Comparison of ENCODE assay signal across 10 cellular contexts in genomic region chr10:124619802-124620490, GRCh38.
DNase-seq lines count a peak whose midpoint lies in the region; ATAC-seq and TF ChIP-seq lines count a peak whose summit lies in the region.
"Had no signal": no experiment of that assay in that cellular context is flagged by ENCODE, and none has a peak within 500 bp of the region (broad histone marks: within the 10 kb centered on the region; RNA-seq: fewer than 3 reads in every experiment).

No MANE protein-coding gene starts in this region.

- H3K4me1 ChIP-seq in CD8-positive, alpha-beta memory T cell (ENCODE audit: insufficient read depth, low read length): peaks cover 19% of the 10 kb centered on the region
- peaks cover 31% of the 10 kb centered on the region for H3K4me1 ChIP-seq in lower lobe of right lung

- H3K9me3 Mint-ChIP-seq in CD8-positive, alpha-beta memory T cell: no peaks in the 10 kb centered on the region
- peaks cover 4% of the 10 kb centered on the region for H3K9me3 Mint-ChIP-seq in glutamatergic neuron (ENCODE audit: unreplicated experiment)

- intact Hi-C loops in lower lobe of right lung (cut with DNase I): no loop called here

- H3K9me3 ChIP-seq in CD8-positive, alpha-beta memory T cell (ENCODE audit: low read length): no peaks in the 10 kb centered on the region
- no peaks in the 10 kb centered on the region for H3K9me3 ChIP-seq in lower lobe of right lung
- H3K9me3 ChIP-seq: vagina had no signal

- no peak for ATAC-seq in lower lobe of right lung

- H3K27ac Mint-ChIP-seq in CD8-positive, alpha-beta memory T cell: peak overlapping the region in 7 of 8 donors; percentile 47 to 95 (median 84)
- no peak overlapping the region for H3K27ac Mint-ChIP-seq in glutamatergic neuron (ENCODE audit: unreplicated experiment)

- POLR2A ChIA-PET in CD8-positive, alpha-beta memory T cell (lab: Charles Lee): interaction anchor here (1.2 kb wide), 1 partner anchor 98 kb away, joined by 3 read pairs; no protein-coding TSS in a partner anchor

- peaks cover 0 to 60% (median 0%) of the 10 kb centered on the region in 3 donors for H3K36me3 Mint-ChIP-seq in CD8-positive, alpha-beta memory T cell
- H3K36me3 Mint-ChIP-seq in glutamatergic neuron (ENCODE audit: unreplicated experiment): no peaks in the 10 kb centered on the region

- H3K4me1 Mint-ChIP-seq in CD8-positive, alpha-beta memory T cell: peaks cover 38 to 81% (median 52%) of the 10 kb centered on the region in 3 donors
- peaks cover 25% of the 10 kb centered on the region for H3K4me1 Mint-ChIP-seq in glutamatergic neuron (ENCODE audit: low read depth, unreplicated experiment)

- TF ChIP-seq CTCF in GM20000 (IDR thresholded peaks at IDR 0.05; ENCODE audit: extremely low read depth, missing control alignments) (no peak), HL-60 (IDR thresholded peaks at IDR 0.05; ENCODE audit: insufficient read depth, low read length) (no peak), lower lobe of right lung (IDR thresholded peaks at IDR 0.05) (no peak), glutamatergic neuron (IDR thresholded peaks at IDR 0.05; ENCODE audit: partially characterized antibody, unreplicated experiment) (no peak)

- H3K27me3 Mint-ChIP-seq in CD8-positive, alpha-beta memory T cell: no peaks in the 10 kb centered on the region
- H3K27me3 Mint-ChIP-seq in glutamatergic neuron (ENCODE audit: unreplicated experiment): peaks cover 3% of the 10 kb centered on the region

- no peak overlapping the region for H3K4me3 ChIP-seq in CD8-positive, alpha-beta memory T cell (ENCODE audit: low read length)
- H3K4me3 ChIP-seq in HL-60 (replicated peaks; ENCODE audit: insufficient read depth, low read length) (no peak overlapping the region), lower lobe of right lung (no peak overlapping the region)
- H3K4me3 ChIP-seq: vagina had no signal

- peak overlapping the region in 4 of 7 donors; percentile 18 to 52 (median 41) for H3K4me3 Mint-ChIP-seq in CD8-positive, alpha-beta memory T cell
- no peak overlapping the region for H3K4me3 Mint-ChIP-seq in glutamatergic neuron (ENCODE audit: unreplicated experiment)

- no peak overlapping the region for H3K27ac ChIP-seq in CD8-positive, alpha-beta memory T cell (ENCODE audit: low read depth, low read length)
- H3K27ac ChIP-seq in HL-60 (replicated peaks): peak overlapping the region; percentile 35
- H3K27ac ChIP-seq in lower lobe of right lung: peak overlapping the region; percentile 67
- H3K27ac ChIP-seq: vagina had no signal

- CTCF ChIA-PET in CD8-positive, alpha-beta memory T cell (lab: Charles Lee): interaction anchor here (1.0 to 2.0 kb wide), 6 partner anchors 81 to 122 kb away, joined by 3 to 9 read pairs (median 6); no protein-coding TSS in a partner anchor

- DNase-seq in CD8-positive, alpha-beta memory T cell: no peak
- DNase-seq in GM20000 (ENCODE audit: low spot score): peak; percentile 70
- peak in 1 of 2 experiments; percentile 26 for DNase-seq in HL-60 (ENCODE audit: low read depth in 1 of 2, low spot score in 1 of 2)
- DNase-seq in lower lobe of right lung: no peak
- DNase-seq in SKM-1 (lab: John Stamatoyannopoulos, UW; ENCODE audit: unreplicated experiment): no peak
- DNase-seq in SKM-1 treated with dmso at 0.1 percent for 144 hours (lab: John Stamatoyannopoulos, UW; ENCODE audit: unreplicated experiment): no peak
- no peak for DNase-seq in glutamatergic neuron
- DNase-seq in activated CD8-positive, alpha-beta memory T cell treated with anti-CD3 and anti-CD28 coated beads, Interleukin-2, amount 50 U/mL, for 48 hours: no peak
- DNase-seq: activated CD4-positive, CD25-positive, alpha-beta regulatory T cell had no signal

- H3K36me3 ChIP-seq in CD8-positive, alpha-beta memory T cell (ENCODE audit: insufficient read depth, low read length): no peaks in the 10 kb centered on the region
- peaks cover 45% of the 10 kb centered on the region for H3K36me3 ChIP-seq in lower lobe of right lung

- no peaks in the 10 kb centered on the region for H3K27me3 ChIP-seq in CD8-positive, alpha-beta memory T cell (ENCODE audit: insufficient read depth, low read length, poor library complexity, severe bottlenecking)
- no peaks in the 10 kb centered on the region for H3K27me3 ChIP-seq in HL-60 (ENCODE audit: insufficient read depth, poor library complexity, severe bottlenecking)
- H3K27me3 ChIP-seq in lower lobe of right lung (ENCODE audit: low read depth): no peaks in the 10 kb centered on the region
- H3K27me3 ChIP-seq: vagina had no signal
